ENCODE assay signal across 1 cellular context in the genomic region with DNA sequence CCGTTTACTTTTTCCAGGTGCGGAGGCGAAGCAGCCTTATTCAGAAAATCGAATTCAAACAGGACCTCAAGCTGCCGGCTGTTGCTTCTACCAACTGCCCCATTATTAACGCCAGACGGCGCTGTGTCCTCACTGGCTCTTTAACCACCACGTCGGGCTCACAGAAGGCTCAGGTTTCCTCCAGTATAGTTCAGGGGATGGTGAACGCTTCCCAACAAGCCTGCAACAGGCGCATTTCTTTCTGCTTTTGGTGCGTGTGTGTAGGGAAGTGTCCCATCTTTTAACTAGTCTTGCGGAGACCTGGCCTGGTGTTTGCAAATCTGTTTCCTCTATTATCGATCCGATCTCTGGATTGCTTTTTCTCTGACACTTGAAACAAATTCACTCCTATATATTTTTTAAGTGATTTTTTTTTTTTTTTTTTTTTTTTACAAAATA.
TF ChIP-seq lines count a peak whose summit lies in the region.

No MANE protein-coding gene starts in this region.

TF ChIP-seq in HEK293, 187 proteins besides CTCF, POLR2A, EP300 and RAD21 (continued from another document and continues in another):
- TF ChIP-seq, protein P1, sequence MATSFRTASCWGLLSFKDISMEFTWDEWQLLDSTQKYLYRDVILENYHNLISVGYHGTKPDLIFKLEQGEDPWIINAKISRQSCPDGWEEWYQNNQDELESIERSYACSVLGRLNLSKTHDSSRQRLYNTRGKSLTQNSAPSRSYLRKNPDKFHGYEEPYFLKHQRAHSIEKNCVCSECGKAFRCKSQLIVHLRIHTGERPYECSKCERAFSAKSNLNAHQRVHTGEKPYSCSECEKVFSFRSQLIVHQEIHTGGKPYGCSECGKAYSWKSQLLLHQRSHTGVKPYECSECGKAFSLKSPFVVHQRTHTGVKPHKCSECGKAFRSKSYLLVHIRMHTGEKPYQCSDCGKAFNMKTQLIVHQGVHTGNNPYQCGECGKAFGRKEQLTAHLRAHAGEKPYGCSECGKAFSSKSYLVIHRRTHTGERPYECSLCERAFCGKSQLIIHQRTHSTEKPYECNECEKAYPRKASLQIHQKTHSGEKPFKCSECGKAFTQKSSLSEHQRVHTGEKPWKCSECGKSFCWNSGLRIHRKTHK (tag by site-specific recombination; IDR thresholded peaks at IDR 0.05) = no peak
- TF ChIP-seq ZNF223 (tag by site-specific recombination; IDR thresholded peaks at IDR 0.05) (no peak), ZSCAN23 (tag by site-specific recombination; IDR thresholded peaks at IDR 0.05) (no peak), ZNF701 (tag by site-specific recombination; IDR thresholded peaks at IDR 0.05) (no peak), ZBTB8A (tag by site-specific recombination; IDR thresholded peaks at IDR 0.05) (peak; percentile 89), ZNF16 (tag by site-specific recombination; IDR thresholded peaks at IDR 0.05; ENCODE audit: low read depth) (no peak), ZFHX2 (tag by site-specific recombination; conservative IDR thresholded peaks at IDR 0.05) (peak; percentile 14; the same call in 1 of the 2 replicates), SP2 (tag by site-specific recombination; IDR thresholded peaks at IDR 0.05) (0 out of 2 replicates have a peak, but pooled peaks have one; percentile 8), SCRT1 (tag by site-specific recombination; IDR thresholded peaks at IDR 0.05; ENCODE audit: borderline replicate concordance) (peak; percentile 99), ZNF624 (tag by site-specific recombination; IDR thresholded peaks at IDR 0.05) (no peak), ZNF354C (tag by site-specific recombination; IDR thresholded peaks at IDR 0.05; ENCODE audit: borderline replicate concordance, low read depth) (no peak), GLIS1 (tag by site-specific recombination; IDR thresholded peaks at IDR 0.05) (peak; percentile 60; the same call in 1 of the 2 replicates), ZNF521 (tag by site-specific recombination; IDR thresholded peaks at IDR 0.05) (no peak), ZBTB7A (tag by site-specific recombination; IDR thresholded peaks at IDR 0.05; ENCODE audit: low read depth) (no peak), ZNF596 (tag by site-specific recombination; IDR thresholded peaks at IDR 0.05) (no peak; the same call in 1 of the 2 replicates), ZNF391 (tag by site-specific recombination; IDR thresholded peaks at IDR 0.05; ENCODE audit: borderline replicate concordance, low read depth) (no peak), REPIN1 (tag by site-specific recombination; IDR thresholded peaks at IDR 0.05; ENCODE audit: low read depth) (no peak), HOXA7 (CRISPR knock-in tag; IDR thresholded peaks at IDR 0.05; ENCODE audit: borderline replicate concordance) (no peak), ZNF174 (tag by site-specific recombination; IDR thresholded peaks at IDR 0.05) (no peak), YY2 (tag by site-specific recombination; IDR thresholded peaks at IDR 0.05) (no peak), ZIC2 (tag by site-specific recombination; IDR thresholded peaks at IDR 0.05) (no peak), ZBTB48 (tag by site-specific recombination; IDR thresholded peaks at IDR 0.05) (no peak; the same call in 1 of the 2 replicates), HOXD13 (CRISPR knock-in tag; IDR thresholded peaks at IDR 0.05; ENCODE audit: borderline replicate concordance) (no peak), ZNF324 (tag by site-specific recombination; IDR thresholded peaks at IDR 0.05) (peak; percentile 70), ZNF843 (tag by site-specific recombination; IDR thresholded peaks at IDR 0.05) (no peak), ZNF76 (tag by site-specific recombination; IDR thresholded peaks at IDR 0.05; ENCODE audit: borderline replicate concordance, low read depth) (peak; percentile 66; the same call in 1 of the 2 replicates), YY1 (tag by site-specific recombination; IDR thresholded peaks at IDR 0.05) (no peak; the same call in 1 of the 2 replicates), ZNF169 (tag by site-specific recombination; IDR thresholded peaks at IDR 0.05) (no peak), ZNF24 (tag by site-specific recombination; IDR thresholded peaks at IDR 0.05) (peak; percentile 73), ZNF2 (tag by site-specific recombination; IDR thresholded peaks at IDR 0.05) (peak; percentile 98), ZBTB21 (tag by site-specific recombination; IDR thresholded peaks at IDR 0.05) (no peak)
- TF ChIP-seq, protein P2, sequence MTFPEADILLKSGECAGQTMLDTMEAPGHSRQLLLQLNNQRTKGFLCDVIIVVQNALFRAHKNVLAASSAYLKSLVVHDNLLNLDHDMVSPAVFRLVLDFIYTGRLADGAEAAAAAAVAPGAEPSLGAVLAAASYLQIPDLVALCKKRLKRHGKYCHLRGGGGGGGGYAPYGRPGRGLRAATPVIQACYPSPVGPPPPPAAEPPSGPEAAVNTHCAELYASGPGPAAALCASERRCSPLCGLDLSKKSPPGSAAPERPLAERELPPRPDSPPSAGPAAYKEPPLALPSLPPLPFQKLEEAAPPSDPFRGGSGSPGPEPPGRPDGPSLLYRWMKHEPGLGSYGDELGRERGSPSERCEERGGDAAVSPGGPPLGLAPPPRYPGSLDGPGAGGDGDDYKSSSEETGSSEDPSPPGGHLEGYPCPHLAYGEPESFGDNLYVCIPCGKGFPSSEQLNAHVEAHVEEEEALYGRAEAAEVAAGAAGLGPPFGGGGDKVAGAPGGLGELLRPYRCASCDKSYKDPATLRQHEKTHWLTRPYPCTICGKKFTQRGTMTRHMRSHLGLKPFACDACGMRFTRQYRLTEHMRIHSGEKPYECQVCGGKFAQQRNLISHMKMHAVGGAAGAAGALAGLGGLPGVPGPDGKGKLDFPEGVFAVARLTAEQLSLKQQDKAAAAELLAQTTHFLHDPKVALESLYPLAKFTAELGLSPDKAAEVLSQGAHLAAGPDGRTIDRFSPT (tag by site-specific recombination; IDR thresholded peaks at IDR 0.05) = no peak; the same call in 1 of the 2 replicates
- TF ChIP-seq, protein P3, sequence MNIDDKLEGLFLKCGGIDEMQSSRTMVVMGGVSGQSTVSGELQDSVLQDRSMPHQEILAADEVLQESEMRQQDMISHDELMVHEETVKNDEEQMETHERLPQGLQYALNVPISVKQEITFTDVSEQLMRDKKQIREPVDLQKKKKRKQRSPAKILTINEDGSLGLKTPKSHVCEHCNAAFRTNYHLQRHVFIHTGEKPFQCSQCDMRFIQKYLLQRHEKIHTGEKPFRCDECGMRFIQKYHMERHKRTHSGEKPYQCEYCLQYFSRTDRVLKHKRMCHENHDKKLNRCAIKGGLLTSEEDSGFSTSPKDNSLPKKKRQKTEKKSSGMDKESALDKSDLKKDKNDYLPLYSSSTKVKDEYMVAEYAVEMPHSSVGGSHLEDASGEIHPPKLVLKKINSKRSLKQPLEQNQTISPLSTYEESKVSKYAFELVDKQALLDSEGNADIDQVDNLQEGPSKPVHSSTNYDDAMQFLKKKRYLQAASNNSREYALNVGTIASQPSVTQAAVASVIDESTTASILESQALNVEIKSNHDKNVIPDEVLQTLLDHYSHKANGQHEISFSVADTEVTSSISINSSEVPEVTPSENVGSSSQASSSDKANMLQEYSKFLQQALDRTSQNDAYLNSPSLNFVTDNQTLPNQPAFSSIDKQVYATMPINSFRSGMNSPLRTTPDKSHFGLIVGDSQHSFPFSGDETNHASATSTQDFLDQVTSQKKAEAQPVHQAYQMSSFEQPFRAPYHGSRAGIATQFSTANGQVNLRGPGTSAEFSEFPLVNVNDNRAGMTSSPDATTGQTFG (tag by site-specific recombination; IDR thresholded peaks at IDR 0.05; ENCODE audit: borderline replicate concordance) = no peak
- TF ChIP-seq, protein P4, sequence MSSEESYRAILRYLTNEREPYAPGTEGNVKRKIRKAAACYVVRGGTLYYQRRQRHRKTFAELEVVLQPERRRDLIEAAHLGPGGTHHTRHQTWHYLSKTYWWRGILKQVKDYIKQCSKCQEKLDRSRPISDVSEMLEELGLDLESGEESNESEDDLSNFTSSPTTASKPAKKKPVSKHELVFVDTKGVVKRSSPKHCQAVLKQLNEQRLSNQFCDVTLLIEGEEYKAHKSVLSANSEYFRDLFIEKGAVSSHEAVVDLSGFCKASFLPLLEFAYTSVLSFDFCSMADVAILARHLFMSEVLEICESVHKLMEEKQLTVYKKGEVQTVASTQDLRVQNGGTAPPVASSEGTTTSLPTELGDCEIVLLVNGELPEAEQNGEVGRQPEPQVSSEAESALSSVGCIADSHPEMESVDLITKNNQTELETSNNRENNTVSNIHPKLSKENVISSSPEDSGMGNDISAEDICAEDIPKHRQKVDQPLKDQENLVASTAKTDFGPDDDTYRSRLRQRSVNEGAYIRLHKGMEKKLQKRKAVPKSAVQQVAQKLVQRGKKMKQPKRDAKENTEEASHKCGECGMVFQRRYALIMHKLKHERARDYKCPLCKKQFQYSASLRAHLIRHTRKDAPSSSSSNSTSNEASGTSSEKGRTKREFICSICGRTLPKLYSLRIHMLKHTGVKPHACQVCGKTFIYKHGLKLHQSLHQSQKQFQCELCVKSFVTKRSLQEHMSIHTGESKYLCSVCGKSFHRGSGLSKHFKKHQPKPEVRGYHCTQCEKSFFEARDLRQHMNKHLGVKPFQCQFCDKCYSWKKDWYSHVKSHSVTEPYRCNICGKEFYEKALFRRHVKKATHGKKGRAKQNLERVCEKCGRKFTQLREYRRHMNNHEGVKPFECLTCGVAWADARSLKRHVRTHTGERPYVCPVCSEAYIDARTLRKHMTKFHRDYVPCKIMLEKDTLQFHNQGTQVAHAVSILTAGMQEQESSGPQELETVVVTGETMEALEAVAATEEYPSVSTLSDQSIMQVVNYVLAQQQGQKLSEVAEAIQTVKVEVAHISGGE (tag by site-specific recombination; conservative IDR thresholded peaks at IDR 0.05; ENCODE audit: low read depth) = no peak
- TF ChIP-seq, protein P5, sequence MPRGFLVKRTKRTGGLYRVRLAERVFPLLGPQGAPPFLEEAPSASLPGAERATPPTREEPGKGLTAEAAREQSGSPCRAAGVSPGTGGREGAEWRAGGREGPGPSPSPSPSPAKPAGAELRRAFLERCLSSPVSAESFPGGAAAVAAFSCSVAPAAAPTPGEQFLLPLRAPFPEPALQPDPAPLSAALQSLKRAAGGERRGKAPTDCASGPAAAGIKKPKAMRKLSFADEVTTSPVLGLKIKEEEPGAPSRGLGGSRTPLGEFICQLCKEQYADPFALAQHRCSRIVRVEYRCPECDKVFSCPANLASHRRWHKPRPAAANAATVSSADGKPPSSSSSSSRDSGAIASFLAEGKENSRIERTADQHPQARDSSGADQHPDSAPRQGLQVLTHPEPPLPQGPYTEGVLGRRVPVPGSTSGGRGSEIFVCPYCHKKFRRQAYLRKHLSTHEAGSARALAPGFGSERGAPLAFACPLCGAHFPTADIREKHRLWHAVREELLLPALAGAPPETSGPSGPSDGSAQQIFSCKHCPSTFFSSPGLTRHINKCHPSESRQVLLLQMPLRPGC (tag by site-specific recombination; IDR thresholded peaks at IDR 0.05) = 0 out of 2 replicates have a peak, but pooled peaks have one; percentile 11
- TF ChIP-seq, protein P6, sequence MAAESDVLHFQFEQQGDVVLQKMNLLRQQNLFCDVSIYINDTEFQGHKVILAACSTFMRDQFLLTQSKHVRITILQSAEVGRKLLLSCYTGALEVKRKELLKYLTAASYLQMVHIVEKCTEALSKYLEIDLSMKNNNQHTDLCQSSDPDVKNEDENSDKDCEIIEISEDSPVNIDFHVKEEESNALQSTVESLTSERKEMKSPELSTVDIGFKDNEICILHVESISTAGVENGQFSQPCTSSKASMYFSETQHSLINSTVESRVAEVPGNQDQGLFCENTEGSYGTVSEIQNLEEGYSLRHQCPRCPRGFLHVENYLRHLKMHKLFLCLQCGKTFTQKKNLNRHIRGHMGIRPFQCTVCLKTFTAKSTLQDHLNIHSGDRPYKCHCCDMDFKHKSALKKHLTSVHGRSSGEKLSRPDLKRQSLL (tag by site-specific recombination; IDR thresholded peaks at IDR 0.05) = peak; percentile 81; the same call in 1 of the 2 replicates
- TF ChIP-seq, protein P7, sequence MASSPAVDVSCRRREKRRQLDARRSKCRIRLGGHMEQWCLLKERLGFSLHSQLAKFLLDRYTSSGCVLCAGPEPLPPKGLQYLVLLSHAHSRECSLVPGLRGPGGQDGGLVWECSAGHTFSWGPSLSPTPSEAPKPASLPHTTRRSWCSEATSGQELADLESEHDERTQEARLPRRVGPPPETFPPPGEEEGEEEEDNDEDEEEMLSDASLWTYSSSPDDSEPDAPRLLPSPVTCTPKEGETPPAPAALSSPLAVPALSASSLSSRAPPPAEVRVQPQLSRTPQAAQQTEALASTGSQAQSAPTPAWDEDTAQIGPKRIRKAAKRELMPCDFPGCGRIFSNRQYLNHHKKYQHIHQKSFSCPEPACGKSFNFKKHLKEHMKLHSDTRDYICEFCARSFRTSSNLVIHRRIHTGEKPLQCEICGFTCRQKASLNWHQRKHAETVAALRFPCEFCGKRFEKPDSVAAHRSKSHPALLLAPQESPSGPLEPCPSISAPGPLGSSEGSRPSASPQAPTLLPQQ (tag by site-specific recombination; IDR thresholded peaks at IDR 0.05) = peak; percentile 65
- TF ChIP-seq, protein P8, sequence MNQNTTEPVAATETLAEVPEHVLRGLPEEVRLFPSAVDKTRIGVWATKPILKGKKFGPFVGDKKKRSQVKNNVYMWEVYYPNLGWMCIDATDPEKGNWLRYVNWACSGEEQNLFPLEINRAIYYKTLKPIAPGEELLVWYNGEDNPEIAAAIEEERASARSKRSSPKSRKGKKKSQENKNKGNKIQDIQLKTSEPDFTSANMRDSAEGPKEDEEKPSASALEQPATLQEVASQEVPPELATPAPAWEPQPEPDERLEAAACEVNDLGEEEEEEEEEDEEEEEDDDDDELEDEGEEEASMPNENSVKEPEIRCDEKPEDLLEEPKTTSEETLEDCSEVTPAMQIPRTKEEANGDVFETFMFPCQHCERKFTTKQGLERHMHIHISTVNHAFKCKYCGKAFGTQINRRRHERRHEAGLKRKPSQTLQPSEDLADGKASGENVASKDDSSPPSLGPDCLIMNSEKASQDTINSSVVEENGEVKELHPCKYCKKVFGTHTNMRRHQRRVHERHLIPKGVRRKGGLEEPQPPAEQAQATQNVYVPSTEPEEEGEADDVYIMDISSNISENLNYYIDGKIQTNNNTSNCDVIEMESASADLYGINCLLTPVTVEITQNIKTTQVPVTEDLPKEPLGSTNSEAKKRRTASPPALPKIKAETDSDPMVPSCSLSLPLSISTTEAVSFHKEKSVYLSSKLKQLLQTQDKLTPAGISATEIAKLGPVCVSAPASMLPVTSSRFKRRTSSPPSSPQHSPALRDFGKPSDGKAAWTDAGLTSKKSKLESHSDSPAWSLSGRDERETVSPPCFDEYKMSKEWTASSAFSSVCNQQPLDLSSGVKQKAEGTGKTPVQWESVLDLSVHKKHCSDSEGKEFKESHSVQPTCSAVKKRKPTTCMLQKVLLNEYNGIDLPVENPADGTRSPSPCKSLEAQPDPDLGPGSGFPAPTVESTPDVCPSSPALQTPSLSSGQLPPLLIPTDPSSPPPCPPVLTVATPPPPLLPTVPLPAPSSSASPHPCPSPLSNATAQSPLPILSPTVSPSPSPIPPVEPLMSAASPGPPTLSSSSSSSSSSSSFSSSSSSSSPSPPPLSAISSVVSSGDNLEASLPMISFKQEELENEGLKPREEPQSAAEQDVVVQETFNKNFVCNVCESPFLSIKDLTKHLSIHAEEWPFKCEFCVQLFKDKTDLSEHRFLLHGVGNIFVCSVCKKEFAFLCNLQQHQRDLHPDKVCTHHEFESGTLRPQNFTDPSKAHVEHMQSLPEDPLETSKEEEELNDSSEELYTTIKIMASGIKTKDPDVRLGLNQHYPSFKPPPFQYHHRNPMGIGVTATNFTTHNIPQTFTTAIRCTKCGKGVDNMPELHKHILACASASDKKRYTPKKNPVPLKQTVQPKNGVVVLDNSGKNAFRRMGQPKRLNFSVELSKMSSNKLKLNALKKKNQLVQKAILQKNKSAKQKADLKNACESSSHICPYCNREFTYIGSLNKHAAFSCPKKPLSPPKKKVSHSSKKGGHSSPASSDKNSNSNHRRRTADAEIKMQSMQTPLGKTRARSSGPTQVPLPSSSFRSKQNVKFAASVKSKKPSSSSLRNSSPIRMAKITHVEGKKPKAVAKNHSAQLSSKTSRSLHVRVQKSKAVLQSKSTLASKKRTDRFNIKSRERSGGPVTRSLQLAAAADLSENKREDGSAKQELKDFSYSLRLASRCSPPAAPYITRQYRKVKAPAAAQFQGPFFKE (tag by site-specific recombination; IDR thresholded peaks at IDR 0.05; ENCODE audit: borderline replicate concordance) = no peak
